In the genomic region with DNA sequence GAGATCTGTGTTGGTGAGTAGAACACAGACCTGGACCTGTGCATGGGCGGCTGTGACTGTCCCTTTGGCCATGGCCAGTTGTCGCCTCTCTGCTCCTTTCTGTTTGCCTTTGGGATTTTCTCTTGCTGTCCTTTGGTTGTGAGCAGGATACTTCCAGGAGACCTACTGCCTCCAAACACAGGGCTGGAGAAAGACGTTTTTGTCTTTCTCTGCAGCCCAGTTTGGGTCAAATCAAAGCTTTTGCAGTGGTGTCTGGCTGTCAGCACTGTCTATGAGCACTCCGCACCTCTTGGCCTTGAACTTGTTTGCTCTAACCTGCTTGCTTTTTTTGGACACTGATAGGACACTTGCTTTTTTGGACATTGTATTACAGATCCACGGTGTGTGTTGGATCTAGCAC, we compare ENCODE assay signal across 26 cellular contexts.
"Had no signal": no experiment of that assay in that cellular context is flagged by ENCODE, and none has a peak within 500 bp of the region (broad histone marks: within the 10 kb centered on the region; RNA-seq: fewer than 3 reads in every experiment).

No MANE protein-coding gene starts in this region.

- ATAC-seq: gastroesophageal sphincter, left cardiac atrium, lower lobe of right lung, mucosa of descending colon had no signal

- H3K9me3 ChIP-seq: breast epithelium, colonic mucosa, gastroesophageal sphincter, lower lobe of right lung, mucosa of descending colon, testis had no signal

- H3K4me3 Mint-ChIP-seq: activated CD4-positive, alpha-beta memory T cell treated with anti-CD3 and anti-CD28 coated beads for 36 hours; central memory CD8-positive, alpha-beta T cell had no signal

- H3K27ac Mint-ChIP-seq: activated CD4-positive, alpha-beta memory T cell treated with anti-CD3 and anti-CD28 coated beads for 36 hours; progenitor cell of endocrine pancreas had no signal

- H3K36me3 ChIP-seq: breast epithelium had no signal

- H3K27me3 Mint-ChIP-seq: activated CD4-positive, alpha-beta memory T cell treated with anti-CD3 and anti-CD28 coated beads for 36 hours; central memory CD8-positive, alpha-beta T cell had no signal

- H3K27me3 ChIP-seq: breast epithelium, colonic mucosa, dorsolateral prefrontal cortex, gastroesophageal sphincter, testis had no signal

- H3K4me1 ChIP-seq: breast epithelium, colonic mucosa, gastroesophageal sphincter, lower lobe of right lung, testis had no signal

- H3K27ac ChIP-seq: breast epithelium, colonic mucosa, gastroesophageal sphincter, lower lobe of right lung, testis had no signal

- H3K4me3 ChIP-seq: breast epithelium, colonic mucosa, dorsolateral prefrontal cortex, gastroesophageal sphincter, lower lobe of right lung, mucosa of descending colon, testis had no signal

- FAIRE-seq: islet of Langerhans had no signal

- H3K9me3 Mint-ChIP-seq: activated CD4-positive, alpha-beta memory T cell treated with anti-CD3 and anti-CD28 coated beads for 36 hours; activated naive CD4-positive, alpha-beta T cell treated with anti-CD3 and anti-CD28 coated beads, Interleukin-2, amount 50 U/mL, for 72 hours; central memory CD8-positive, alpha-beta T cell had no signal

- DNase-seq: activated CD4-positive, alpha-beta T cell treated with anti-CD3 and anti-CD28 coated beads for 48 hours; activated gamma-delta T cell; activated T-cell treated with anti-CD3 and anti-CD28 coated beads for 4 hours; amniotic stem cell; colonic mucosa; dorsolateral prefrontal cortex; head of caudate nucleus; hypothalamus; left cardiac atrium; lower lobe of right lung; mesendoderm; mucosa of descending colon; retina; stimulated activated CD4-positive, alpha-beta T cell treated with anti-CD3 and anti-CD28 coated beads, Interleukin-2, amount 100 ng/mL, for 48 hours; stimulated activated CD8-positive, alpha-beta memory T cell treated with anti-CD3 and anti-CD28 coated beads, Interleukin-4, amount 100 ng/mL, for 48 hours; stimulated activated naive CD4-positive, alpha-beta T cell; T-helper 9 cell; testis; trophoblast cell had no signal
